Comparison of ENCODE assay signal across 1 cellular context in the genomic region with DNA sequence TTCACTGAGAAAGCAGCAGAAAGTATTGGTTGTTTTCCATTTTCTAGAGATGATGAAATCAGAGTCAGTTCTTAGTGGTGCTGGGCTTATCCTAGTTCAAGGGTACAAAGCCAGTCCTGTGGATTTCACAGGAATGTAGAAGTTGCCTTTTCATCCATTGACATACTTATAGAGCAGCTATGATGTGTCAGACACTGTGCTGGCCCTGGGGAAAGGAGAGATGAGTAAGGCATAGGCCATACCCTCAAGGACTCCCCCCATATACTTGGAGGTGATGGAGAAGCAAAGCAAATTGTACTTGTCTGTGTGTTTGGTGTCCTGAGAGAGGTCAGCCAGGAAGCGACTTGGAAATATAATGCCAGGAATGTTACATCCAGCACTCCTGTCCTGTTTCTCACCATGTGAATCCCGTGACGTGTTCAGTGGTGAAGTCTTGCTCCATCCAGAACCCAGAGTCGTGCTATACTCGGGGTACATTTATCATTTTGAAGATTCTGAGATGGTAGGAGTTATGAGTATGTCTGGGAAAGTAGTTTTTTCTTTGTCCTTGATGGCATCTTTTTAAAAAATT.
TF ChIP-seq lines count a peak whose summit lies in the region.

No MANE protein-coding gene starts in this region.

TF ChIP-seq in HepG2, 621 proteins besides CTCF, POLR2A, EP300 and RAD21:
- TF ChIP-seq, protein P1, sequence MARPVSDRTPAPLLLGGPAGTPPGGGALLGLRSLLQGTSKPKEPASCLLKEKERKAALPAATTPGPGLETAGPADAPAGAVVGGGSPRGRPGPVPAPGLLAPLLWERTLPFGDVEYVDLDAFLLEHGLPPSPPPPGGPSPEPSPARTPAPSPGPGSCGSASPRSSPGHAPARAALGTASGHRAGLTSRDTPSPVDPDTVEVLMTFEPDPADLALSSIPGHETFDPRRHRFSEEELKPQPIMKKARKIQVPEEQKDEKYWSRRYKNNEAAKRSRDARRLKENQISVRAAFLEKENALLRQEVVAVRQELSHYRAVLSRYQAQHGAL (CRISPR knock-in tag; IDR thresholded peaks at IDR 0.05; ENCODE audit: not compliant biosample characterization) = no peak
- TF ChIP-seq MEIS1 (CRISPR knock-in tag; IDR thresholded peaks at IDR 0.05; ENCODE audit: borderline replicate concordance) (no peak), ZNF446 (CRISPR knock-in tag; IDR thresholded peaks at IDR 0.05) (no peak)
TF ChIP-seq in HepG2: peak in this region for 0.
